15 cellular contexts compared by ENCODE assay signal in the genomic region with DNA sequence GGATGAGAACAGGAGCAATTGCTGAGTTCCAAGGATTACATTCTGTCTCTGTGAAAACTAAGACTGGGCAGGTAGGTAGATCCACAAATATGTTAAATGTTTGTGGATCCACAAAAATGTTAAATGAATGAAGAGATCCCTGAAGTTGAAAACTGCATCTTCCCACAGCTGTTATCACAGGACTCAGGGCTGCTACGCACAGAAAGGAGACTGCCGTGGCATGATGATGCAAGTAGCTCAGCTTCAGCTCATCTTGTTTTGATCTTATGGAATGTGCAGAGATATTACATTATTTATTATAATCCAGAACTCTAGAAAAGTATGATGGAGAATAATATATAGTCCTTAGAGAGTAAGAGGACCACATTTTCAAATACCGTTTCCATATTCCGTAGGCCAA.
DNase-seq lines count a peak whose midpoint lies in the region; ATAC-seq and TF ChIP-seq lines count a peak whose summit lies in the region.
"Had no signal": no experiment of that assay in that cellular context is flagged by ENCODE, and none has a peak within 500 bp of the region (broad histone marks: within the 10 kb centered on the region; RNA-seq: fewer than 3 reads in every experiment).

No MANE protein-coding gene starts in this region.

- no peak overlapping the region for H3K27ac Mint-ChIP-seq in neural progenitor cell
- H3K27ac Mint-ChIP-seq: CD4-positive, alpha-beta memory T cell; IgD-negative memory B cell had no signal

- H3K9me3 Mint-ChIP-seq in neural progenitor cell, result peaks cover 5% of the 10 kb centered on the region

- no peaks in the 10 kb centered on the region for H3K9me3 ChIP-seq in neural progenitor cell (ENCODE audit: low read depth)
- H3K9me3 ChIP-seq: BE2C had no signal

- H3K27ac ChIP-seq in neural progenitor cell, result no peak overlapping the region
- H3K27ac ChIP-seq: C4-2B had no signal

- no peak for ATAC-seq in GM18909 (IDR thresholded peaks at IDR 0.05; ENCODE audit: poor library complexity, unreplicated experiment)
- no peak for ATAC-seq in GM21390 (IDR thresholded peaks at IDR 0.05; ENCODE audit: unreplicated experiment)

- TF ChIP-seq CTCF in fibroblast of villous mesenchyme (IDR thresholded peaks at IDR 0.05; ENCODE audit: insufficient read depth, low read depth, low read length) (no peak), neural progenitor cell (IDR thresholded peaks at IDR 0.05) (no peak)

- H2AFZ ChIP-seq in neural progenitor cell (replicated peaks), result peak overlapping the region; percentile 60

- H3K36me3 ChIP-seq in neural progenitor cell, result no peaks in the 10 kb centered on the region
- H3K36me3 ChIP-seq: BE2C had no signal

- H3F3A ChIP-seq in neural progenitor cell (ENCODE audit: low read depth), result no peaks in the 10 kb centered on the region

- H3K9ac ChIP-seq in neural progenitor cell, result no peak overlapping the region

- no peak overlapping the region for H3K4me2 ChIP-seq in neural progenitor cell

- DNase-seq in amniotic epithelial cell (ENCODE audit: low read depth) (peak; percentile 91), fibroblast of villous mesenchyme (ENCODE audit: low read depth) (peak; percentile 82), neural progenitor cell (ENCODE audit: low spot score) (no peak), DMS 273 (lab: John Stamatoyannopoulos, UW; ENCODE audit: unreplicated experiment) (no peak), islet precursor cell (no peak)
- DNase-seq: BE2C; CD4-positive, alpha-beta memory T cell; DMS153; DND-41; GF-D8; H7 had no signal

- H3K36me3 Mint-ChIP-seq in neural progenitor cell, result no peaks in the 10 kb centered on the region
- H3K36me3 Mint-ChIP-seq: CD4-positive, alpha-beta memory T cell had no signal

- H3K79me2 ChIP-seq in neural progenitor cell (ENCODE audit: low read depth), result no peaks in the 10 kb centered on the region

- no peak overlapping the region for H3K4me3 Mint-ChIP-seq in neural progenitor cell
- H3K4me3 Mint-ChIP-seq: CD4-positive, alpha-beta memory T cell; IgD-negative memory B cell had no signal

- H3K4me3 ChIP-seq in fibroblast of villous mesenchyme (ENCODE audit: low read depth, low read length) (no peak overlapping the region), neural progenitor cell (no peak overlapping the region)

- H3K4me1 ChIP-seq in neural progenitor cell, result peaks cover 50% of the 10 kb centered on the region
- H3K4me1 ChIP-seq: BE2C had no signal

- no peaks in the 10 kb centered on the region for H3K27me3 ChIP-seq in neural progenitor cell
- H3K27me3 ChIP-seq: BE2C had no signal

- H3K4me1 Mint-ChIP-seq in neural progenitor cell, result peaks cover 33% of the 10 kb centered on the region
- H3K4me1 Mint-ChIP-seq: CD4-positive, alpha-beta memory T cell had no signal

- no peaks in the 10 kb centered on the region for H4K20me1 ChIP-seq in neural progenitor cell (ENCODE audit: low read depth)

- H3K27me3 Mint-ChIP-seq in neural progenitor cell (ENCODE audit: insufficient read depth, low read depth), result peaks cover 2% of the 10 kb centered on the region
- H3K27me3 Mint-ChIP-seq: CD4-positive, alpha-beta memory T cell; IgD-negative memory B cell had no signal

Comparison
In these comparisons a context has a peak if more than half of its experiments do, and no peak if none do; other contexts are left out.
1. DNase-seq: peak in amniotic epithelial cell (single experiment) and fibroblast of villous mesenchyme (single experiment); none in neural progenitor cell (single experiment), DMS 273 (single experiment) and islet precursor cell (single experiment).